Comparison of ENCODE assay signal across 19 cellular contexts in the genomic region with DNA sequence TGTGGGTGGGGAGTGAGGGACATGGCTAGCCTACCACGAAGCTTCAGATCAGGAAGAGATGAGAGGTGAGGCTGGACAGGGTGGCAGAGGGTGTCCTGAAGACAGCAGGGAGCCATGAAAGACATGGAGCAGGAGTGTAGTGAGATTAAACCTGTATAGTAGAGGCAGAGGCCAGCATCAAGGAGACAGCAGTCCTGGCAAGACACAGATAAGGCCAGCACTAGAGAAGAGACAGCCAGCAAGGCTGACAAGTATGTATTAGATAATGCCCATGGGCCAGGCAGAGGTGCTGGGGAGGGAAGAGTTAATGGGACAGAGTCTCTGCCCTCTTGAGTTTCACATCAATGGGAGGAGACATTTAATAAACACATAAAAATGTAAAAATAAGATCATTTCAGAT. TPM values are rescaled to one million over a fixed set of nuclear protein-coding genes. Genes with fewer than 3 reads are reported as not detected.
"Had no signal": no experiment of that assay in that cellular context is flagged by ENCODE, and none has a peak within 500 bp of the region (broad histone marks: within the 10 kb centered on the region; RNA-seq: fewer than 3 reads in every experiment).

No MANE protein-coding gene starts in this region.

- ATAC-seq: heart right ventricle, left lung had no signal

- H3K27me3 Mint-ChIP-seq: activated CD4-positive, alpha-beta memory T cell treated with anti-CD3 and anti-CD28 coated beads for 36 hours had no signal

- H3K9me3 Mint-ChIP-seq: activated CD4-positive, alpha-beta memory T cell treated with anti-CD3 and anti-CD28 coated beads for 36 hours; activated naive CD8-positive, alpha-beta T cell treated with anti-CD3 and anti-CD28 coated beads, Interleukin-2, amount 10 ng/mL, durations not matched to agents 7 days and 5 days; activated T-helper 1 cell treated with anti-CD3 and anti-CD28 coated beads, Interleukin-12 subunit alpha, Interleukin-12 subunit beta, Interleukin-2, Interleukin-4 antibody, amounts not matched to agents 30 ng/mL and 10 ng/mL and 1 ng/mL, durations not matched to agents 14 hours and 24 hours and 36 hours had no signal

- H3K4me3 ChIP-seq: esophagus muscularis mucosa, heart right ventricle, left lung, tibial nerve had no signal

- H3K36me3 Mint-ChIP-seq: activated CD4-positive, alpha-beta memory T cell treated with anti-CD3 and anti-CD28 coated beads for 36 hours; activated naive CD8-positive, alpha-beta T cell treated with anti-CD3 and anti-CD28 coated beads, Interleukin-2, amount 10 ng/mL, durations not matched to agents 7 days and 5 days had no signal

- H3K27ac Mint-ChIP-seq: activated CD4-positive, alpha-beta memory T cell treated with anti-CD3 and anti-CD28 coated beads for 36 hours; activated naive CD8-positive, alpha-beta T cell treated with anti-CD3 and anti-CD28 coated beads, Interleukin-2, amount 10 ng/mL, durations not matched to agents 7 days and 5 days; activated T-helper 1 cell treated with anti-CD3 and anti-CD28 coated beads, Interleukin-12 subunit alpha, Interleukin-12 subunit beta, Interleukin-2, Interleukin-4 antibody, amounts not matched to agents 30 ng/mL and 10 ng/mL and 1 ng/mL, durations not matched to agents 14 hours and 24 hours and 36 hours had no signal

- H3K36me3 ChIP-seq: esophagus muscularis mucosa, heart right ventricle, left lung, tibial nerve had no signal

- H3K27ac ChIP-seq: esophagus muscularis mucosa, heart right ventricle, left lung, tibial nerve had no signal

- H3K9me3 ChIP-seq: esophagus muscularis mucosa, heart right ventricle, left lung, tibial nerve had no signal

- H3K4me3 Mint-ChIP-seq: activated CD4-positive, alpha-beta memory T cell treated with anti-CD3 and anti-CD28 coated beads for 36 hours; activated naive CD8-positive, alpha-beta T cell treated with anti-CD3 and anti-CD28 coated beads, Interleukin-2, amount 10 ng/mL, durations not matched to agents 7 days and 5 days; activated T-helper 1 cell treated with anti-CD3 and anti-CD28 coated beads, Interleukin-12 subunit alpha, Interleukin-12 subunit beta, Interleukin-2, Interleukin-4 antibody, amounts not matched to agents 30 ng/mL and 10 ng/mL and 1 ng/mL, durations not matched to agents 14 hours and 24 hours and 36 hours had no signal

- H3K27me3 ChIP-seq: esophagus muscularis mucosa, heart right ventricle, left lung, tibial nerve had no signal

- DNase-seq: activated CD4-positive, alpha-beta memory T cell treated with anti-CD3 and anti-CD28 coated beads for 36 hours; activated naive CD8-positive, alpha-beta T cell treated with anti-CD3 and anti-CD28 coated beads, Interleukin-2, amount 10 ng/mL, durations not matched to agents 7 days and 5 days; activated T-cell treated with anti-CD3 and anti-CD28 coated beads for 4 hours; amygdala; cortex of kidney; heart right ventricle; left lung; mammary epithelial cell; midbrain; stimulated activated CD4-positive, alpha-beta T cell treated with anti-CD3 and anti-CD28 coated beads, Interleukin-2, amount 100 ng/mL, for 24 hours; stimulated activated naive CD4-positive, alpha-beta T cell treated with Interleukin-2 at 50 U/mL for 16 hours had no signal

RNA-seq across cellular contexts. Expression of a gene that starts 3.7 kb away (rescaled TPM):
- total RNA-seq: activated CD4-positive, alpha-beta memory T cell treated with anti-CD3 and anti-CD28 coated beads for 36 hours; activated naive CD8-positive, alpha-beta T cell treated with anti-CD3 and anti-CD28 coated beads, Interleukin-2, amount 10 ng/mL, durations not matched to agents 7 days and 5 days; activated T-helper 1 cell treated with anti-CD3 and anti-CD28 coated beads, Interleukin-12 subunit alpha, Interleukin-12 subunit beta, Interleukin-2, Interleukin-4 antibody, amounts not matched to agents 30 ng/mL and 10 ng/mL and 1 ng/mL, durations not matched to agents 14 hours and 24 hours and 36 hours; heart right ventricle; kidney epithelial cell; mammary epithelial cell; myocyte; omental fat pad; T-helper 1 cell treated with Interleukin-12 subunit alpha and Interleukin-12 subunit beta and Interleukin-4 antibody, amounts not matched to agents 30 ng/mL and 1 ng/mL, for 36 hours; tibial nerve had no signal
- polyA plus RNA-seq: mammary epithelial cell, neural cell had no signal

RNA-seq across cellular contexts. Expression of a gene that starts 55.7 kb away (rescaled TPM):
- total RNA-seq: kidney epithelial cell; T-helper 1 cell treated with Interleukin-12 subunit alpha and Interleukin-12 subunit beta and Interleukin-4 antibody, amounts not matched to agents 30 ng/mL and 1 ng/mL, for 36 hours had no signal
- polyA plus RNA-seq: mammary epithelial cell, neural cell had no signal
